Comparison of ENCODE assay signal across 8 cellular contexts in genomic region chr9:71910602-71911060, GRCh38. TPM values are rescaled to one million over a fixed set of nuclear protein-coding genes. Genes with fewer than 3 reads are reported as not detected.
DNase-seq lines count a peak whose midpoint lies in the region; ATAC-seq and TF ChIP-seq lines count a peak whose summit lies in the region.

No MANE protein-coding gene starts in this region.

- TF ChIP-seq RAD21 in Ishikawa (IDR thresholded peaks at IDR 0.05; ENCODE audit: low read depth), result no peak

- H3K4me2 ChIP-seq in mesendoderm (ENCODE audit: low read length), result no peak overlapping the region

- H3K9me3 ChIP-seq in breast epithelium (no peaks in the 10 kb centered on the region), aorta (ENCODE audit: control insufficient read depth, low read length) (no peaks in the 10 kb centered on the region)

- peaks cover 78% of the 10 kb centered on the region for H3K79me2 ChIP-seq in mesendoderm (ENCODE audit: control insufficient read depth, insufficient read depth, low read length)

- H3K56ac ChIP-seq in mesendoderm (ENCODE audit: low read length), result peak overlapping the region; percentile 93

- DNase-seq in breast epithelium (ENCODE audit: low spot score in 2 of 2) (no peak), mesendoderm (no peak), aorta (no peak), NCI-H2171 treated with DMSO at 0.1 percent for 48 hours (lab: John Stamatoyannopoulos, UW) (no peak)
- DNase-seq in activated effector memory CD4-positive, alpha-beta T cell treated with anti-CD3 and anti-CD28 coated beads, Interleukin-2, amount 50 U/mL, for 16 hours, result no peak

- no peak overlapping the region for H3K23ac ChIP-seq in mesendoderm (ENCODE audit: low read length)

- H3K18ac ChIP-seq in mesendoderm (ENCODE audit: low read length), result peak overlapping the region; percentile 81

- ATAC-seq in GM21619 (IDR thresholded peaks at IDR 0.05; ENCODE audit: unreplicated experiment), result peak; percentile 11
- ATAC-seq in aorta (ENCODE audit: low FRiP score), result peak; percentile 65

- peak overlapping the region; percentile 64 for H2BK5ac ChIP-seq in mesendoderm (ENCODE audit: low read length)

- no peak overlapping the region for H2BK15ac ChIP-seq in mesendoderm (replicated peaks; ENCODE audit: low read depth)

- no peak overlapping the region for H2BK120ac ChIP-seq in mesendoderm (ENCODE audit: low read depth, low read length)

- no peak overlapping the region for H4K8ac ChIP-seq in mesendoderm (ENCODE audit: low read depth, low read length)

- no peak; the same call in 1 of the 2 replicates for TF ChIP-seq EP300 in Ishikawa (IDR thresholded peaks at IDR 0.05; ENCODE audit: borderline replicate concordance)

- no peak for TF ChIP-seq CTCF in GM12875 (IDR thresholded peaks at IDR 0.05; ENCODE audit: borderline replicate concordance, insufficient read depth, low read depth, low read length)
- no peak for TF ChIP-seq CTCF in breast epithelium (IDR thresholded peaks at IDR 0.05)

- peaks cover 3% of the 10 kb centered on the region for H3K79me1 ChIP-seq in mesendoderm (ENCODE audit: low read length)

- no peaks in the 10 kb centered on the region for H3K27me3 ChIP-seq in breast epithelium
- H3K27me3 ChIP-seq in mesendoderm (ENCODE audit: insufficient read depth, low read length, poor library complexity), result no peaks in the 10 kb centered on the region
- no peaks in the 10 kb centered on the region for H3K27me3 ChIP-seq in aorta (ENCODE audit: control insufficient read depth in 1 of 2, insufficient read depth in 2 of 2, low read length in 1 of 2)

- TF ChIP-seq POLR2A in breast epithelium (IDR thresholded peaks at IDR 0.05), result no peak

- WGBS in mesendoderm (ENCODE audit: extremely low coverage, insufficient coverage, low lambda C conversion rate), result no CpG with 5 or more reads among the region's 62 CpGs
- 0% methylated on average over 48 to 62 of the region's 62 CpGs for WGBS in aorta, 2 donors

- H3K4me3 ChIP-seq in GM12875 (ENCODE audit: low read depth, low read length), result peak overlapping the region; percentile 83
- peak overlapping the region; percentile 79 to 95 (median 88) for H3K4me3 ChIP-seq in breast epithelium
- H3K4me3 ChIP-seq in mesendoderm (ENCODE audit: low read length), result peak overlapping the region; percentile 74
- peak overlapping the region; percentile 89 to 97 for H3K4me3 ChIP-seq in aorta (ENCODE audit: low read length in 2 of 2)

- intact Hi-C loops in breast epithelium (cut with DNase I; ENCODE audit: low total_unique reads) (no loop called here), aorta (cut with DNase I) (loop anchor here in 1 of 2 donors (5.0 kb wide), 1 partner anchor 98 kb away; no protein-coding TSS in a partner anchor)

- H3K36me3 ChIP-seq in breast epithelium, result no peaks in the 10 kb centered on the region
- H3K36me3 ChIP-seq in mesendoderm (ENCODE audit: control insufficient read depth, insufficient read depth, low read length), result no peaks in the 10 kb centered on the region
- no peaks in the 10 kb centered on the region for H3K36me3 ChIP-seq in aorta (ENCODE audit: control insufficient read depth in 1 of 2, insufficient read depth in 2 of 2, low read length in 1 of 2)

- H2AK5ac ChIP-seq in mesendoderm (ENCODE audit: low read length), result no peak overlapping the region

- peak overlapping the region; percentile 66 for H3K4ac ChIP-seq in mesendoderm (ENCODE audit: low read depth, low read length)

- peak overlapping the region; percentile 84 for H3K9ac ChIP-seq in mesendoderm (ENCODE audit: low read length)

- H3K27ac ChIP-seq in breast epithelium, result peak overlapping the region; percentile 89 to 91
- peak overlapping the region; percentile 93 for H3K27ac ChIP-seq in mesendoderm (ENCODE audit: low read depth, low read length)
- peak overlapping the region; percentile 52 to 81 for H3K27ac ChIP-seq in aorta (ENCODE audit: low read depth in 1 of 2, low read length in 2 of 2)

- H4K5ac ChIP-seq in mesendoderm (ENCODE audit: low read length), result no peak overlapping the region

- H3K4me1 ChIP-seq in breast epithelium (peaks cover 0 to 7% of the 10 kb centered on the region in 2 donors), mesendoderm (ENCODE audit: control insufficient read depth, low read depth, low read length) (no peaks in the 10 kb centered on the region), aorta (ENCODE audit: control insufficient read depth in 1 of 2, insufficient read depth in 2 of 2, low read length in 2 of 2) (peaks cover 0 to 5% of the 10 kb centered on the region in 2 donors)

TF ChIP-seq in Ishikawa, 13 proteins besides CTCF, POLR2A, EP300 and RAD21:
- no peak for TF ChIP-seq TAF1 (IDR thresholded peaks at IDR 0.05; ENCODE audit: low read depth)
- 0 out of 2 replicates have a peak, but pooled peaks have one; percentile 17 for TF ChIP-seq YY1 (IDR thresholded peaks at IDR 0.05; ENCODE audit: low read depth)
- TF ChIP-seq, protein P1, sequence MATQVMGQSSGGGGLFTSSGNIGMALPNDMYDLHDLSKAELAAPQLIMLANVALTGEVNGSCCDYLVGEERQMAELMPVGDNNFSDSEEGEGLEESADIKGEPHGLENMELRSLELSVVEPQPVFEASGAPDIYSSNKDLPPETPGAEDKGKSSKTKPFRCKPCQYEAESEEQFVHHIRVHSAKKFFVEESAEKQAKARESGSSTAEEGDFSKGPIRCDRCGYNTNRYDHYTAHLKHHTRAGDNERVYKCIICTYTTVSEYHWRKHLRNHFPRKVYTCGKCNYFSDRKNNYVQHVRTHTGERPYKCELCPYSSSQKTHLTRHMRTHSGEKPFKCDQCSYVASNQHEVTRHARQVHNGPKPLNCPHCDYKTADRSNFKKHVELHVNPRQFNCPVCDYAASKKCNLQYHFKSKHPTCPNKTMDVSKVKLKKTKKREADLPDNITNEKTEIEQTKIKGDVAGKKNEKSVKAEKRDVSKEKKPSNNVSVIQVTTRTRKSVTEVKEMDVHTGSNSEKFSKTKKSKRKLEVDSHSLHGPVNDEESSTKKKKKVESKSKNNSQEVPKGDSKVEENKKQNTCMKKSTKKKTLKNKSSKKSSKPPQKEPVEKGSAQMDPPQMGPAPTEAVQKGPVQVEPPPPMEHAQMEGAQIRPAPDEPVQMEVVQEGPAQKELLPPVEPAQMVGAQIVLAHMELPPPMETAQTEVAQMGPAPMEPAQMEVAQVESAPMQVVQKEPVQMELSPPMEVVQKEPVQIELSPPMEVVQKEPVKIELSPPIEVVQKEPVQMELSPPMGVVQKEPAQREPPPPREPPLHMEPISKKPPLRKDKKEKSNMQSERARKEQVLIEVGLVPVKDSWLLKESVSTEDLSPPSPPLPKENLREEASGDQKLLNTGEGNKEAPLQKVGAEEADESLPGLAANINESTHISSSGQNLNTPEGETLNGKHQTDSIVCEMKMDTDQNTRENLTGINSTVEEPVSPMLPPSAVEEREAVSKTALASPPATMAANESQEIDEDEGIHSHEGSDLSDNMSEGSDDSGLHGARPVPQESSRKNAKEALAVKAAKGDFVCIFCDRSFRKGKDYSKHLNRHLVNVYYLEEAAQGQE (IDR thresholded peaks at IDR 0.05; ENCODE audit: low read depth), result peak; percentile 15; the same call in 1 of the 2 replicates

RNA-seq across cellular contexts. Expression of gene ABHD17B, which starts 0.4 kb away (rescaled TPM):
- total RNA-seq in breast epithelium (10 to 100 TPM; 13.6 to 26.3 (median 23.3) TPM), aorta (10 to 100 TPM; 14.2 to 38.0 TPM)
- polyA plus RNA-seq in mesendoderm (2013, experiment 1 of 2), result 52.9 TPM
- polyA plus RNA-seq in mesendoderm (2013, experiment 2 of 2), result 53.1 TPM
- 1 to 10 TPM; 6.6 to 9.4 TPM for polyA plus RNA-seq in aorta

RNA-seq across cellular contexts. Expression of gene C9orf85, which starts 0.8 kb away (rescaled TPM):
- total RNA-seq in breast epithelium, result 10 to 100 TPM; 10.7 to 15.7 (median 14.1) TPM
- polyA plus RNA-seq in mesendoderm (2013, experiment 1 of 2), result 20.8 TPM
- polyA plus RNA-seq in mesendoderm (2013, experiment 2 of 2), result 20.0 TPM
- 10 to 100 TPM; 15.5 to 17.9 TPM for total RNA-seq in aorta
- 10 to 100 TPM; 16.4 to 17.2 TPM for polyA plus RNA-seq in aorta
